8 cellular contexts compared by ENCODE assay signal in the genomic region with DNA sequence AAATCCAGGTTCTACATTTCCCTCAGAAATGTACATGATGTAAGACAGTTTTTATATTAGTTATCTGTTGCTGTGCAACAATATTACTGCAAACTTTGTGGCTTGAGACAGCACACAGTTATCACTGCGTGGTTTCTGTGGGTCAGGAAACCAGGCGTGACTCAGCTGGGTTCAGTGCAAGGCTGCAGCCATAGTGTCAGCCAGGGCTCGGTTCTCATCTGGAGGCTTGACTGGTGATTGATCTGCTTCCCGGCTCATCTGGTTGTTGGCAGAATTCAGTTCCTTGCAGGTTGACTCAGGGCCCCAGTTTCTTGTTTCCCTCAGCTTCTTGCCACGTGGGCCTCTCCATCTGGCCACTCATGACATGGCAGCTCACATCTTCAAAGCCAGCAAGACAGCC.
DNase-seq lines count a peak whose midpoint lies in the region; TF ChIP-seq lines count a peak whose summit lies in the region.
"Not testable (repeated sequence)": the region's sequence is repeated elsewhere in the genome, so short reads cannot be mapped to it uniquely, and the experiment has no call there.

No MANE protein-coding gene starts in this region.

- CTCF ChIA-PET in Calu3 (lab: Charles Lee), result not testable (repeated sequence)

- H3K4me3 Mint-ChIP-seq in Calu3 (ENCODE audit: low read depth, unreplicated experiment), result not testable (repeated sequence)

- not testable (repeated sequence) for H3K4me3 ChIP-seq in astrocyte of the cerebellum (ENCODE audit: low read depth, low read length); fibroblast of pulmonary artery (replicated peaks; ENCODE audit: low read depth, low read length)

- not testable (repeated sequence) for H3K9me3 Mint-ChIP-seq in Calu3 (ENCODE audit: low read depth, unreplicated experiment)

- H3K36me3 Mint-ChIP-seq in Calu3 (ENCODE audit: insufficient read depth, unreplicated experiment), result not testable (repeated sequence)

- not testable (repeated sequence) for H3K27ac Mint-ChIP-seq in Calu3 (ENCODE audit: unreplicated experiment)

- not testable (repeated sequence) for H3K27me3 Mint-ChIP-seq in Calu3 (ENCODE audit: unreplicated experiment)

- in situ Hi-C loops in astrocyte of the cerebellum (cut with HindIII; ENCODE audit: low sequenced_read_pairs), result not testable (repeated sequence)

- DNase-seq in Calu3 (peak; percentile 48), KG1 (lab: John Stamatoyannopoulos, UW) (peak; percentile 6), T-helper 2 cell (peak in 4 of 5 experiments; percentile 33 to 69 (median 52)), astrocyte of the cerebellum (ENCODE audit: low read depth) (peak; percentile 71), fibroblast of pulmonary artery (ENCODE audit: low read depth) (peak; percentile 80)
- peak; percentile 20 for DNase-seq in activated CD8-positive, alpha-beta memory T cell treated with anti-CD3 and anti-CD28 coated beads, Interleukin-2, amount 50 U/mL, for 24 hours (ENCODE audit: extremely low read depth)
- peak; percentile 1 for DNase-seq in stimulated activated CD4-positive, alpha-beta T cell treated with anti-CD3 and anti-CD28 coated beads, Interleukin-12 subunit alpha, Interleukin-12 subunit beta, amount 100 ng/mL, for 4 hours
- peak; percentile 69 for DNase-seq in stimulated activated naive CD4-positive, alpha-beta T cell treated with Interleukin-2 at 50 U/mL for 16 hours (lab: John Stamatoyannopoulos, UW)

- not testable (repeated sequence) for H3K4me1 Mint-ChIP-seq in Calu3 (ENCODE audit: low read depth, unreplicated experiment)

- BruUV-seq in Calu3 (replicated peaks; lab: Mats Ljungman, UMichigan), result not testable (repeated sequence)

- intact Hi-C loops in Calu3 (cut with micrococcal nuclease; ENCODE audit: unreplicated experiment), result not testable (repeated sequence)

- TF ChIP-seq CTCF in Calu3 (IDR thresholded peaks at IDR 0.05; ENCODE audit: unreplicated experiment); astrocyte of the cerebellum (IDR thresholded peaks at IDR 0.05; ENCODE audit: low read depth, low read length, missing control alignments); fibroblast of pulmonary artery (IDR thresholded peaks at IDR 0.05; ENCODE audit: low read length, missing control alignments): not testable (repeated sequence)

Comparison
In these comparisons a context has a peak if more than half of its experiments do, and no peak if none do; other contexts are left out.
1. DNase-seq: peak in every context shown above with its lines; median percentile 80 in fibroblast of pulmonary artery; 71 in astrocyte of the cerebellum; 69 in stimulated activated naive CD4-positive, alpha-beta T cell treated with Interleukin-2 at 50 U/mL for 16 hours; 52 in T-helper 2 cell; 48 in Calu3; 20 in activated CD8-positive, alpha-beta memory T cell treated with anti-CD3 and anti-CD28 coated beads, Interleukin-2, amount 50 U/mL, for 24 hours; 6 in KG1; 1 in stimulated activated CD4-positive, alpha-beta T cell treated with anti-CD3 and anti-CD28 coated beads, Interleukin-12 subunit alpha, Interleukin-12 subunit beta, amount 100 ng/mL, for 4 hours.